In the genomic region with DNA sequence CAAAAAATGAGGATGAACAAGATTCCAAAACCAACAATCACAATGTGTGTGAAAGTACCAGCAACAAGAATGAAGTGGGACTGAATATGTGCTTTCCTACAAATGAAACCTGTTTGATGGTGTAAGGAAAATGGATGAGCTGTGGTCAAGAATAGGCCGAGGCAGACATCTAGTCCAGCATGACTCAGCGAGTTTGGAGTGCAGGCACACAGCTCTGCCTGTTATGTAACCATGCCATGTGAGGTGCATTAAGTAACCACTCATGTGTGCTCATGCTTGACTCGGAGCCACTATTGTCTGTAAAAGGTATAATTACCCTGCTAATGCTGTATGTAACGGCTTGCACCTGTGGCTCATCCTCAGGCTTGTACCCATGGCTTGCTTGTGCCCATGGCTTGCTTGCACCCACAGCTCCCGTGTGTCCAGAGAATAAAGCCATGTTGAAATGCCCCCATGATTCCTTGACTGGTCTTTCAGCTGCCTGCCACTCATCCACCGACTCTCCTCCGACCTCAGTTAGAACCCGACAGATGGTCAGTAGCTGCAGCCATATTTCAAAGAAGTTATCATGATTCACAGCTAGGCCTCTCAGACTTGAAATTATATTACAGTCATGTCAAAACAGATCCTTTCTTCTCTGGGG, we compare ENCODE assay signal across 11 cellular contexts.
DNase-seq lines count a peak whose midpoint lies in the region; ATAC-seq and TF ChIP-seq lines count a peak whose summit lies in the region.
"Had no signal": no experiment of that assay in that cellular context is flagged by ENCODE, and none has a peak within 500 bp of the region (broad histone marks: within the 10 kb centered on the region; RNA-seq: fewer than 3 reads in every experiment).

No MANE protein-coding gene starts in this region.

- no peaks in the 10 kb centered on the region for H4K20me1 ChIP-seq in hepatocyte (ENCODE audit: insufficient read depth, poor library complexity, severe bottlenecking)

- H3K27ac ChIP-seq in hepatocyte (no peak overlapping the region), tibial artery (no peak overlapping the region)
- H3K27ac ChIP-seq: neutrophil, SJSA1 had no signal

- H3K4me1 ChIP-seq in hepatocyte (ENCODE audit: insufficient read depth) (peaks cover 23% of the 10 kb centered on the region), tibial artery (peaks cover 0 to 13% (median 3%) of the 10 kb centered on the region in 4 donors)

- H3K4me3 ChIP-seq in AG09309 (ENCODE audit: control insufficient read depth, low read depth, low read length) (no peak overlapping the region), hepatocyte (no peak overlapping the region), tibial artery (no peak overlapping the region)
- H3K4me3 ChIP-seq: SJSA1 had no signal

- TF ChIP-seq CTCF in AG09309 (IDR thresholded peaks at IDR 0.05; ENCODE audit: control insufficient read depth, insufficient read depth, low read depth, low read length, missing control alignments) (no peak), hepatocyte (IDR thresholded peaks at IDR 0.05; ENCODE audit: poor library complexity) (no peak), tibial artery (IDR thresholded peaks at IDR 0.05) (no peak)

- no peak for ATAC-seq in HG03521 (IDR thresholded peaks at IDR 0.05; ENCODE audit: unreplicated experiment)

- 90% methylated on average over 8 of the region's 8 CpGs for WGBS in hepatocyte (ENCODE audit: low lambda C conversion rate, missing lambda C conversion rate)

- H2AFZ ChIP-seq in hepatocyte: no peak overlapping the region

- intact Hi-C loops in tibial artery (cut with DNase I; ENCODE audit: low total_unique reads): no loop called here

- H3K36me3 ChIP-seq in hepatocyte (replicated peaks; ENCODE audit: insufficient read depth, low read depth) (no peaks in the 10 kb centered on the region), tibial artery (peaks cover 0 to 4% (median 0%) of the 10 kb centered on the region in 3 donors)
- H3K36me3 ChIP-seq: neutrophil, SJSA1 had no signal

- H3K27me3 ChIP-seq in hepatocyte (no peaks in the 10 kb centered on the region), tibial artery (no peaks in the 10 kb centered on the region)
- H3K27me3 ChIP-seq: neutrophil, SJSA1 had no signal

- no peak overlapping the region for H3K4me2 ChIP-seq in hepatocyte

- no peaks in the 10 kb centered on the region for H3K9me2 ChIP-seq in hepatocyte (replicated peaks; ENCODE audit: insufficient read depth)

- H3K9me3 ChIP-seq in hepatocyte (ENCODE audit: low read depth) (no peaks in the 10 kb centered on the region), tibial artery (no peaks in the 10 kb centered on the region)
- H3K9me3 ChIP-seq: neutrophil, SJSA1 had no signal

- H3K79me2 ChIP-seq in hepatocyte: no peaks in the 10 kb centered on the region

- DNase-seq in AG09309 (ENCODE audit: low read depth) (peak; percentile 58), GM04503 (ENCODE audit: low read depth) (peak; percentile 8), SK-N-DZ (ENCODE audit: low spot score) (peak; percentile 33), hepatocyte (ENCODE audit: low spot score) (peak; percentile 39), tibial artery (no peak), retina (no peak), NCI-H446 (lab: John Stamatoyannopoulos, UW) (no peak)
- DNase-seq: foreskin melanocyte had no signal

Comparison
In these comparisons a context has a peak if more than half of its experiments do, and no peak if none do; other contexts are left out.
1. DNase-seq: peak in AG09309 (single experiment), GM04503 (single experiment), SK-N-DZ (single experiment) and hepatocyte (single experiment); none in tibial artery (0 of 2), retina (single experiment) and NCI-H446 (0 of 2).